ENCODE assay signal across 1 cellular context in the genomic region with DNA sequence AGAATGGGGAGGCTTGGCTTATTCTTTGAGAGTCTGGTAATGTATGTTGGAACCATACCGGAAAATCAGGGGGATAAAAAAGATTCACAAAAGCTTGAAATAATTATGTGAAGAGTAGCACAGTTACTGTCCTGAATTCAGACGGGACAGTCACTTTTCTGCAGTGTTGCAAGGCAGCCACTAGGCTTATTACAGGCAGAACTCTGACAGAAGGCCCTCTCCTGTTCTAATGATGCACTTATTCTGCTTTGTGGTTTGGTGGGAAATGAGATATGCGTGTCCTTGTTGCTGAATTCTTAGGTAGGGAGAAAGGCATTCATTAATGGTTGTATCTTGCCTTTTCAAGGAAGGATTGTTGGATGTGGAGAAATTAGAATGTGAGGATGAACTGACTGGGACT.
TF ChIP-seq lines count a peak whose summit lies in the region.

No MANE protein-coding gene starts in this region.

TF ChIP-seq in H1, 55 proteins besides CTCF, POLR2A, EP300 and RAD21:
- no peak for TF ChIP-seq POLR2AphosphoS5 (IDR thresholded peaks at IDR 0.05; ENCODE audit: low read depth, low read length)
- TF ChIP-seq SIN3A (conservative IDR thresholded peaks at IDR 0.05 in 1 of 2, IDR thresholded peaks at IDR 0.05 in 1 of 2; ENCODE audit: low read depth in 1 of 2, low read length in 2 of 2), result no peak
- TF ChIP-seq, protein P1, sequence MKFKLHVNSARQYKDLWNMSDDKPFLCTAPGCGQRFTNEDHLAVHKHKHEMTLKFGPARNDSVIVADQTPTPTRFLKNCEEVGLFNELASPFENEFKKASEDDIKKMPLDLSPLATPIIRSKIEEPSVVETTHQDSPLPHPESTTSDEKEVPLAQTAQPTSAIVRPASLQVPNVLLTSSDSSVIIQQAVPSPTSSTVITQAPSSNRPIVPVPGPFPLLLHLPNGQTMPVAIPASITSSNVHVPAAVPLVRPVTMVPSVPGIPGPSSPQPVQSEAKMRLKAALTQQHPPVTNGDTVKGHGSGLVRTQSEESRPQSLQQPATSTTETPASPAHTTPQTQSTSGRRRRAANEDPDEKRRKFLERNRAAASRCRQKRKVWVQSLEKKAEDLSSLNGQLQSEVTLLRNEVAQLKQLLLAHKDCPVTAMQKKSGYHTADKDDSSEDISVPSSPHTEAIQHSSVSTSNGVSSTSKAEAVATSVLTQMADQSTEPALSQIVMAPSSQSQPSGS (IDR thresholded peaks at IDR 0.05; ENCODE audit: low read length), result no peak
- TF ChIP-seq, protein P2, sequence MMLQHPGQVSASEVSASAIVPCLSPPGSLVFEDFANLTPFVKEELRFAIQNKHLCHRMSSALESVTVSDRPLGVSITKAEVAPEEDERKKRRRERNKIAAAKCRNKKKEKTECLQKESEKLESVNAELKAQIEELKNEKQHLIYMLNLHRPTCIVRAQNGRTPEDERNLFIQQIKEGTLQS (IDR thresholded peaks at IDR 0.05; ENCODE audit: insufficient read depth, low read depth, low read length), result no peak
- TF ChIP-seq KDM4A (IDR thresholded peaks at IDR 0.05; ENCODE audit: low read depth, low read length, severe bottlenecking), result no peak
- TF ChIP-seq SP1 (IDR thresholded peaks at IDR 0.05; ENCODE audit: low read depth, low read length), result no peak
- no peak for TF ChIP-seq NANOG (IDR thresholded peaks at IDR 0.05; ENCODE audit: insufficient read depth, low read depth, low read length, poor library complexity, severe bottlenecking)
- no peak for TF ChIP-seq KDM1A (IDR thresholded peaks at IDR 0.05; ENCODE audit: borderline replicate concordance, low read length)
